Comparison of ENCODE assay signal across 1 cellular context in genomic region chr17:1399366-1399678, GRCh38.
A peak's percentile ranks its signal among the peaks of the same experiment; 100 is the strongest.
TF ChIP-seq lines count a peak whose summit lies in the region.

No MANE protein-coding gene starts in this region.

TF ChIP-seq in GM12878, 131 proteins besides CTCF, POLR2A, EP300 and RAD21:
- TF ChIP-seq EGR1 (IDR thresholded peaks at IDR 0.05; ENCODE audit: borderline replicate concordance in 1 of 2, low read depth in 2 of 2, low read length in 2 of 2) (peak in 1 of 2 experiments; percentile 26; a peak in 1 of 3 replicates), SUPT20H (IDR thresholded peaks at IDR 0.05; ENCODE audit: borderline replicate concordance, control insufficient read depth, low read depth, low read length) (no peak), RAD51 (IDR thresholded peaks at IDR 0.05) (no peak), CBX5 (IDR thresholded peaks at IDR 0.05; ENCODE audit: low read depth) (no peak), MXI1 (IDR thresholded peaks at IDR 0.05; ENCODE audit: low read depth, low read length) (no peak), ZNF592 (IDR thresholded peaks at IDR 0.05) (no peak), HDGF (IDR thresholded peaks at IDR 0.05) (0 out of 2 replicates have a peak, but pooled peaks have one; percentile 26), ZNF24 (IDR thresholded peaks at IDR 0.05) (no peak)
